12 cellular contexts compared by ENCODE assay signal in genomic region chr7:20083781-20084180, GRCh38.
DNase-seq lines count a peak whose midpoint lies in the region; ATAC-seq and TF ChIP-seq lines count a peak whose summit lies in the region.
"Had no signal": no experiment of that assay in that cellular context is flagged by ENCODE, and none has a peak within 500 bp of the region (broad histone marks: within the 10 kb centered on the region; RNA-seq: fewer than 3 reads in every experiment).

No MANE protein-coding gene starts in this region.

- H4K91ac ChIP-seq in neuronal stem cell (ENCODE audit: low read depth, low read length, poor library complexity): no peak overlapping the region

- no peak overlapping the region for H3K9ac ChIP-seq in neuronal stem cell (ENCODE audit: low read depth, low read length, poor library complexity)

- no peak overlapping the region for H3K27ac ChIP-seq in neuronal stem cell (replicated peaks; ENCODE audit: low read length)
- H3K27ac ChIP-seq in tibial nerve: no peak overlapping the region

- H3K4me3 Mint-ChIP-seq in CD14-positive monocyte: no peak overlapping the region
- H3K4me3 Mint-ChIP-seq: activated T-cell treated with anti-CD3 and anti-CD28 coated beads, Interleukin-2, amount 50 U/mL, for 4 hours; naive thymus-derived CD8-positive, alpha-beta T cell had no signal

- H4K8ac ChIP-seq in neuronal stem cell (ENCODE audit: low read depth, low read length): no peak overlapping the region

- H2BK120ac ChIP-seq in neuronal stem cell (ENCODE audit: low read depth, low read length): no peak overlapping the region

- H3K4me3 ChIP-seq in neuronal stem cell (ENCODE audit: low read length in 2 of 2) (no peak overlapping the region), tibial nerve (no peak overlapping the region)

- WGBS in neuronal stem cell (ENCODE audit: extremely low coverage in 2 of 2, insufficient read length in 2 of 2, insufficient replicate concordance in 1 of 2), 2 donors: no CpG with 5 or more reads among the region's 1 CpG
- 76 to 83% methylated on average over 1 of the region's 1 CpG for WGBS in tibial nerve, 2 donors

- peak overlapping the region in 1 of 7 donors; percentile 2 for H3K27ac Mint-ChIP-seq in CD14-positive monocyte
- H3K27ac Mint-ChIP-seq: naive thymus-derived CD8-positive, alpha-beta T cell had no signal

- no peak overlapping the region for H3K23ac ChIP-seq in neuronal stem cell (ENCODE audit: low read depth, low read length, poor library complexity)

- H3K4me2 ChIP-seq in neuronal stem cell (ENCODE audit: insufficient read depth, low read length, poor library complexity, severe bottlenecking): no peak overlapping the region

- H3K27me3 ChIP-seq in neuronal stem cell (ENCODE audit: control insufficient read depth in 3 of 3, insufficient read depth in 3 of 3, low read depth in 1 of 3, low read length in 3 of 3) (no peaks in the 10 kb centered on the region), tibial nerve (no peaks in the 10 kb centered on the region)

- H2BK15ac ChIP-seq in neuronal stem cell (ENCODE audit: low read length): no peak overlapping the region

- ATAC-seq in HG03354 (IDR thresholded peaks at IDR 0.05; ENCODE audit: poor library complexity, severe bottlenecking, unreplicated experiment): peak; percentile 42
- ATAC-seq in HG03521 (IDR thresholded peaks at IDR 0.05; ENCODE audit: unreplicated experiment): no peak
- ATAC-seq: naive thymus-derived CD8-positive, alpha-beta T cell had no signal

- no peaks in the 10 kb centered on the region for H3K36me3 ChIP-seq in neuronal stem cell (replicated peaks in 1 of 2; ENCODE audit: control insufficient read depth in 2 of 2, insufficient read depth in 2 of 2, low read length in 2 of 2)
- H3K36me3 ChIP-seq in tibial nerve: no peaks in the 10 kb centered on the region

- H3K18ac ChIP-seq in neuronal stem cell (ENCODE audit: low read length): no peak overlapping the region

- intact Hi-C loops in CD14-positive monocyte (cut with micrococcal nuclease): no loop called here

- TF ChIP-seq CTCF in tibial nerve (IDR thresholded peaks at IDR 0.05) (no peak), CD14-positive monocyte (IDR thresholded peaks at IDR 0.05) (no peak)

- H3K14ac ChIP-seq in neuronal stem cell (ENCODE audit: low read length): no peak overlapping the region

- H3K79me1 ChIP-seq in neuronal stem cell (ENCODE audit: low read depth, low read length): no peaks in the 10 kb centered on the region

- no peak overlapping the region for H2AK5ac ChIP-seq in neuronal stem cell (ENCODE audit: low read depth, low read length)

- no peak for TF ChIP-seq POLR2A in tibial nerve (IDR thresholded peaks at IDR 0.05)

- no peak overlapping the region for H2BK5ac ChIP-seq in neuronal stem cell (ENCODE audit: low read length)

- peaks cover 0 to 2% (median 0%) of the 10 kb centered on the region in 7 donors for H3K9me3 Mint-ChIP-seq in CD14-positive monocyte

- H3K27me3 Mint-ChIP-seq in CD14-positive monocyte (ENCODE audit: low read depth in 3 of 3): no peaks in the 10 kb centered on the region
- H3K27me3 Mint-ChIP-seq: naive thymus-derived CD8-positive, alpha-beta T cell had no signal

- H2AFZ ChIP-seq in neuronal stem cell (ENCODE audit: low read length): peak overlapping the region; percentile 9

- DNase-seq in GM04504 (ENCODE audit: low read depth) (peak; percentile 64), amniotic stem cell (lab: John Stamatoyannopoulos, UW) (peak; percentile 2), neuronal stem cell (ENCODE audit: low spot score) (no peak), tibial nerve (ENCODE audit: low spot score in 2 of 2) (no peak), CD14-positive monocyte (ENCODE audit: low spot score) (no peak), dermis blood vessel endothelial cell (no peak)
- DNase-seq: activated T-cell treated with anti-CD3 and anti-CD28 coated beads, Interleukin-2, amount 50 U/mL, for 4 hours; naive thymus-derived CD8-positive, alpha-beta T cell; NCI-H1092 treated with DMSO at 0.1 percent for 48 hours; SIG-M5 had no signal

- H3K4me1 Mint-ChIP-seq in CD14-positive monocyte: peaks cover 2% of the 10 kb centered on the region
- H3K4me1 Mint-ChIP-seq: naive thymus-derived CD8-positive, alpha-beta T cell had no signal

- H2BK12ac ChIP-seq in neuronal stem cell (ENCODE audit: low read length): no peak overlapping the region

- H3K4ac ChIP-seq in neuronal stem cell (ENCODE audit: low read length): no peak overlapping the region

- no peaks in the 10 kb centered on the region for H3K4me1 ChIP-seq in neuronal stem cell (ENCODE audit: control insufficient read depth in 2 of 2, insufficient read depth in 1 of 2, low read depth in 1 of 2, low read length in 2 of 2)
- H3K4me1 ChIP-seq in tibial nerve: no peaks in the 10 kb centered on the region

- H3K9me3 ChIP-seq in neuronal stem cell (replicated peaks in 1 of 2; ENCODE audit: control insufficient read depth in 2 of 2, insufficient read depth in 1 of 2, low read depth in 1 of 2, low read length in 2 of 2) (no peaks in the 10 kb centered on the region), tibial nerve (no peaks in the 10 kb centered on the region)

- TF ChIP-seq EP300 in tibial nerve (IDR thresholded peaks at IDR 0.05): no peak

- no peaks in the 10 kb centered on the region for H3K36me3 Mint-ChIP-seq in CD14-positive monocyte
- H3K36me3 Mint-ChIP-seq: naive thymus-derived CD8-positive, alpha-beta T cell had no signal

Comparison
In these comparisons a context has a peak if more than half of its experiments do, and no peak if none do; other contexts are left out.
1. DNase-seq: peak in GM04504 (single experiment) and amniotic stem cell (single experiment); none in neuronal stem cell (single experiment), tibial nerve (0 of 2), CD14-positive monocyte (single experiment) and dermis blood vessel endothelial cell (single experiment).